1 cellular context compared by ENCODE assay signal in the genomic region with DNA sequence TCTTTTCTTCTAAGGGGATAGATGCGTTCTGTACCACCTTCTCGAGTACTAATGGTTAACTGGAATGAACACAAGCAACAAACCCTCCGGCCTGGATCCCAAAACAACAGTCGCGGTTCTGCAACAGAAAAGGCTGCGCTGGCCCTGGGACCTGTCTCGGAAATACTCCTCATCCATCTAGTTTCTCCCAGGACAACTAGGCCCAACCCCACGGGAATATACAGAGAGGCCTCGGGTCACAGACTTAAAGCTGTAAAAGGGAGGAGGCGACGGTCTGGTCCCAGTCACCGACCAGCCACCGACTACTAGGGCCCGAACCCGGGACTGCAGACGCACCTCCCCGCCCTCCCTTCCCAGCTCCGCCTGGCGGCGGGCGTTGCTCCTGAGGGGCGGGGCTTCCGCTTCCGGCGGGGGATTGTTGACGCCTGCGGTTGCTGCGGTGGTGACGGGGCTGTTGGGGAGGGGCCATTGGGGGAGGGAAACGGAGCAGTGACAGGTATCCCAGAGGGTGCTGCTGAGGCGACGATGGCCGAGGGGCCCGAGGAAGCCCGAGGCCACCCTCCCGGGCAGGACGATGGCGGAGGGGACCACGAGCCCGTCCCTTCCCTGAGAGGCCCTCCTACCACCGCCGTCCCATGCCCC.
TF ChIP-seq lines count a peak whose summit lies in the region.

A gene with protein sequence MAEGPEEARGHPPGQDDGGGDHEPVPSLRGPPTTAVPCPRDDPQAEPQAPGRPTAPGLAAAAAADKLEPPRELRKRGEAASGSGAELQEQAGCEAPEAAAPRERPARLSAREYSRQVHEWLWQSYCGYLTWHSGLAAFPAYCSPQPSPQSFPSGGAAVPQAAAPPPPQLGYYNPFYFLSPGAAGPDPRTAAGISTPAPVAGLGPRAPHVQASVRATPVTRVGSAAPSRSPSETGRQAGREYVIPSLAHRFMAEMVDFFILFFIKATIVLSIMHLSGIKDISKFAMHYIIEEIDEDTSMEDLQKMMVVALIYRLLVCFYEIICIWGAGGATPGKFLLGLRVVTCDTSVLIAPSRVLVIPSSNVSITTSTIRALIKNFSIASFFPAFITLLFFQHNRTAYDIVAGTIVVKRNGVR (plus strand): TSS at position 418 of the 642 bp plus-strand sequence. CDS start 108 bp downstream, at position 526.

TF ChIP-seq in HepG2, 621 proteins besides CTCF, POLR2A, EP300 and RAD21 (continued from another document and continues in another):
- TF ChIP-seq, protein P1, sequence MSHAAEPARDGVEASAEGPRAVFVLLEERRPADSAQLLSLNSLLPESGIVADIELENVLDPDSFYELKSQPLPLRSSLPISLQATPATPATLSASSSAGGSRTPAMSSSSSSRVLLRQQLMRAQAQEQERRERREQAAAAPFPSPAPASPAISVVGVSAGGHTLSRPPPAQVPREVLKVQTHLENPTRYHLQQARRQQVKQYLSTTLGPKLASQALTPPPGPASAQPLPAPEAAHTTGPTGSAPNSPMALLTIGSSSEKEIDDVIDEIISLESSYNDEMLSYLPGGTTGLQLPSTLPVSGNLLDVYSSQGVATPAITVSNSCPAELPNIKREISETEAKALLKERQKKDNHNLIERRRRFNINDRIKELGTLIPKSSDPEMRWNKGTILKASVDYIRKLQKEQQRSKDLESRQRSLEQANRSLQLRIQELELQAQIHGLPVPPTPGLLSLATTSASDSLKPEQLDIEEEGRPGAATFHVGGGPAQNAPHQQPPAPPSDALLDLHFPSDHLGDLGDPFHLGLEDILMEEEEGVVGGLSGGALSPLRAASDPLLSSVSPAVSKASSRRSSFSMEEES (CRISPR knock-in tag; IDR thresholded peaks at IDR 0.05), result peak; percentile 32; the same call in 1 of the 2 replicates
- TF ChIP-seq, protein P2, sequence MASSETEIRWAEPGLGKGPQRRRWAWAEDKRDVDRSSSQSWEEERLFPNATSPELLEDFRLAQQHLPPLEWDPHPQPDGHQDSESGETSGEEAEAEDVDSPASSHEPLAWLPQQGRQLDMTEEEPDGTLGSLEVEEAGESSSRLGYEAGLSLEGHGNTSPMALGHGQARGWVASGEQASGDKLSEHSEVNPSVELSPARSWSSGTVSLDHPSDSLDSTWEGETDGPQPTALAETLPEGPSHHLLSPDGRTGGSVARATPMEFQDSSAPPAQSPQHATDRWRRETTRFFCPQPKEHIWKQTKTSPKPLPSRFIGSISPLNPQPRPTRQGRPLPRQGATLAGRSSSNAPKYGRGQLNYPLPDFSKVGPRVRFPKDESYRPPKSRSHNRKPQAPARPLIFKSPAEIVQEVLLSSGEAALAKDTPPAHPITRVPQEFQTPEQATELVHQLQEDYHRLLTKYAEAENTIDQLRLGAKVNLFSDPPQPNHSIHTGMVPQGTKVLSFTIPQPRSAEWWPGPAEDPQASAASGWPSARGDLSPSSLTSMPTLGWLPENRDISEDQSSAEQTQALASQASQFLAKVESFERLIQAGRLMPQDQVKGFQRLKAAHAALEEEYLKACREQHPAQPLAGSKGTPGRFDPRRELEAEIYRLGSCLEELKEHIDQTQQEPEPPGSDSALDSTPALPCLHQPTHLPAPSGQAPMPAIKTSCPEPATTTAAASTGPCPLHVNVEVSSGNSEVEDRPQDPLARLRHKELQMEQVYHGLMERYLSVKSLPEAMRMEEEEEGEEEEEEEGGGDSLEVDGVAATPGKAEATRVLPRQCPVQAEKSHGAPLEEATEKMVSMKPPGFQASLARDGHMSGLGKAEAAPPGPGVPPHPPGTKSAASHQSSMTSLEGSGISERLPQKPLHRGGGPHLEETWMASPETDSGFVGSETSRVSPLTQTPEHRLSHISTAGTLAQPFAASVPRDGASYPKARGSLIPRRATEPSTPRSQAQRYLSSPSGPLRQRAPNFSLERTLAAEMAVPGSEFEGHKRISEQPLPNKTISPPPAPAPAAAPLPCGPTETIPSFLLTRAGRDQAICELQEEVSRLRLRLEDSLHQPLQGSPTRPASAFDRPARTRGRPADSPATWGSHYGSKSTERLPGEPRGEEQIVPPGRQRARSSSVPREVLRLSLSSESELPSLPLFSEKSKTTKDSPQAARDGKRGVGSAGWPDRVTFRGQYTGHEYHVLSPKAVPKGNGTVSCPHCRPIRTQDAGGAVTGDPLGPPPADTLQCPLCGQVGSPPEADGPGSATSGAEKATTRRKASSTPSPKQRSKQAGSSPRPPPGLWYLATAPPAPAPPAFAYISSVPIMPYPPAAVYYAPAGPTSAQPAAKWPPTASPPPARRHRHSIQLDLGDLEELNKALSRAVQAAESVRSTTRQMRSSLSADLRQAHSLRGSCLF (CRISPR knock-in tag; IDR thresholded peaks at IDR 0.05; ENCODE audit: borderline replicate concordance), result no peak
- peak; percentile 91 for TF ChIP-seq POGZ (CRISPR knock-in tag; IDR thresholded peaks at IDR 0.05)
- no peak for TF ChIP-seq ZNF644 (CRISPR knock-in tag; IDR thresholded peaks at IDR 0.05; ENCODE audit: low read depth)
- no peak for TF ChIP-seq PHB2 (IDR thresholded peaks at IDR 0.05; ENCODE audit: partially characterized antibody)
- TF ChIP-seq ZFYVE20 (CRISPR knock-in tag; IDR thresholded peaks at IDR 0.05; ENCODE audit: borderline replicate concordance, low read depth), result no peak
- TF ChIP-seq ZNF350 (CRISPR knock-in tag; IDR thresholded peaks at IDR 0.05; ENCODE audit: borderline replicate concordance, low read depth), result peak; percentile 88
- peak; percentile 75 for TF ChIP-seq PHF8 (CRISPR knock-in tag; IDR thresholded peaks at IDR 0.05)
- peak; percentile 93 for TF ChIP-seq ZMYM4 (CRISPR knock-in tag; IDR thresholded peaks at IDR 0.05)
- TF ChIP-seq CAMTA2 (CRISPR knock-in tag; IDR thresholded peaks at IDR 0.05; ENCODE audit: borderline replicate concordance), result peak; percentile 71; the same call in 1 of the 2 replicates
- TF ChIP-seq JUNB (CRISPR knock-in tag; IDR thresholded peaks at IDR 0.05; ENCODE audit: borderline replicate concordance), result no peak
- TF ChIP-seq, protein P3, sequence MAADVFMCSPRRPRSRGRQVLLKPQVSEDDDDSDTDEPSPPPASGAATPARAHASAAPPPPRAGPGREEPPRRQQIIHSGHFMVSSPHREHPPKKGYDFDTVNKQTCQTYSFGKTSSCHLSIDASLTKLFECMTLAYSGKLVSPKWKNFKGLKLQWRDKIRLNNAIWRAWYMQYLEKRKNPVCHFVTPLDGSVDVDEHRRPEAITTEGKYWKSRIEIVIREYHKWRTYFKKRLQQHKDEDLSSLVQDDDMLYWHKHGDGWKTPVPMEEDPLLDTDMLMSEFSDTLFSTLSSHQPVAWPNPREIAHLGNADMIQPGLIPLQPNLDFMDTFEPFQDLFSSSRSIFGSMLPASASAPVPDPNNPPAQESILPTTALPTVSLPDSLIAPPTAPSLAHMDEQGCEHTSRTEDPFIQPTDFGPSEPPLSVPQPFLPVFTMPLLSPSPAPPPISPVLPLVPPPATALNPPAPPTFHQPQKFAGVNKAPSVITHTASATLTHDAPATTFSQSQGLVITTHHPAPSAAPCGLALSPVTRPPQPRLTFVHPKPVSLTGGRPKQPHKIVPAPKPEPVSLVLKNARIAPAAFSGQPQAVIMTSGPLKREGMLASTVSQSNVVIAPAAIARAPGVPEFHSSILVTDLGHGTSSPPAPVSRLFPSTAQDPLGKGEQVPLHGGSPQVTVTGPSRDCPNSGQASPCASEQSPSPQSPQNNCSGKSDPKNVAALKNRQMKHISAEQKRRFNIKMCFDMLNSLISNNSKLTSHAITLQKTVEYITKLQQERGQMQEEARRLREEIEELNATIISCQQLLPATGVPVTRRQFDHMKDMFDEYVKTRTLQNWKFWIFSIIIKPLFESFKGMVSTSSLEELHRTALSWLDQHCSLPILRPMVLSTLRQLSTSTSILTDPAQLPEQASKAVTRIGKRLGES (CRISPR knock-in tag; IDR thresholded peaks at IDR 0.05; ENCODE audit: borderline replicate concordance), result no peak; the same call in 1 of the 2 replicates
- peak; percentile 95 for TF ChIP-seq CBFB (CRISPR knock-in tag; IDR thresholded peaks at IDR 0.05)
- TF ChIP-seq TMF1 (CRISPR knock-in tag; IDR thresholded peaks at IDR 0.05; ENCODE audit: low read depth), result no peak
- peak; percentile 97 for TF ChIP-seq TAF15 (IDR thresholded peaks at IDR 0.05; ENCODE audit: low read depth, low read length, poor library complexity, severe bottlenecking)
- TF ChIP-seq HDAC2 (CRISPR knock-in tag; IDR thresholded peaks at IDR 0.05), result peak; percentile 80
- TF ChIP-seq, protein P4, sequence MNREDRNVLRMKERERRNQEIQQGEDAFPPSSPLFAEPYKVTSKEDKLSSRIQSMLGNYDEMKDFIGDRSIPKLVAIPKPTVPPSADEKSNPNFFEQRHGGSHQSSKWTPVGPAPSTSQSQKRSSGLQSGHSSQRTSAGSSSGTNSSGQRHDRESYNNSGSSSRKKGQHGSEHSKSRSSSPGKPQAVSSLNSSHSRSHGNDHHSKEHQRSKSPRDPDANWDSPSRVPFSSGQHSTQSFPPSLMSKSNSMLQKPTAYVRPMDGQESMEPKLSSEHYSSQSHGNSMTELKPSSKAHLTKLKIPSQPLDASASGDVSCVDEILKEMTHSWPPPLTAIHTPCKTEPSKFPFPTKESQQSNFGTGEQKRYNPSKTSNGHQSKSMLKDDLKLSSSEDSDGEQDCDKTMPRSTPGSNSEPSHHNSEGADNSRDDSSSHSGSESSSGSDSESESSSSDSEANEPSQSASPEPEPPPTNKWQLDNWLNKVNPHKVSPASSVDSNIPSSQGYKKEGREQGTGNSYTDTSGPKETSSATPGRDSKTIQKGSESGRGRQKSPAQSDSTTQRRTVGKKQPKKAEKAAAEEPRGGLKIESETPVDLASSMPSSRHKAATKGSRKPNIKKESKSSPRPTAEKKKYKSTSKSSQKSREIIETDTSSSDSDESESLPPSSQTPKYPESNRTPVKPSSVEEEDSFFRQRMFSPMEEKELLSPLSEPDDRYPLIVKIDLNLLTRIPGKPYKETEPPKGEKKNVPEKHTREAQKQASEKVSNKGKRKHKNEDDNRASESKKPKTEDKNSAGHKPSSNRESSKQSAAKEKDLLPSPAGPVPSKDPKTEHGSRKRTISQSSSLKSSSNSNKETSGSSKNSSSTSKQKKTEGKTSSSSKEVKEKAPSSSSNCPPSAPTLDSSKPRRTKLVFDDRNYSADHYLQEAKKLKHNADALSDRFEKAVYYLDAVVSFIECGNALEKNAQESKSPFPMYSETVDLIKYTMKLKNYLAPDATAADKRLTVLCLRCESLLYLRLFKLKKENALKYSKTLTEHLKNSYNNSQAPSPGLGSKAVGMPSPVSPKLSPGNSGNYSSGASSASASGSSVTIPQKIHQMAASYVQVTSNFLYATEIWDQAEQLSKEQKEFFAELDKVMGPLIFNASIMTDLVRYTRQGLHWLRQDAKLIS (CRISPR knock-in tag; IDR thresholded peaks at IDR 0.05), result no peak
- TF ChIP-seq, protein P5, sequence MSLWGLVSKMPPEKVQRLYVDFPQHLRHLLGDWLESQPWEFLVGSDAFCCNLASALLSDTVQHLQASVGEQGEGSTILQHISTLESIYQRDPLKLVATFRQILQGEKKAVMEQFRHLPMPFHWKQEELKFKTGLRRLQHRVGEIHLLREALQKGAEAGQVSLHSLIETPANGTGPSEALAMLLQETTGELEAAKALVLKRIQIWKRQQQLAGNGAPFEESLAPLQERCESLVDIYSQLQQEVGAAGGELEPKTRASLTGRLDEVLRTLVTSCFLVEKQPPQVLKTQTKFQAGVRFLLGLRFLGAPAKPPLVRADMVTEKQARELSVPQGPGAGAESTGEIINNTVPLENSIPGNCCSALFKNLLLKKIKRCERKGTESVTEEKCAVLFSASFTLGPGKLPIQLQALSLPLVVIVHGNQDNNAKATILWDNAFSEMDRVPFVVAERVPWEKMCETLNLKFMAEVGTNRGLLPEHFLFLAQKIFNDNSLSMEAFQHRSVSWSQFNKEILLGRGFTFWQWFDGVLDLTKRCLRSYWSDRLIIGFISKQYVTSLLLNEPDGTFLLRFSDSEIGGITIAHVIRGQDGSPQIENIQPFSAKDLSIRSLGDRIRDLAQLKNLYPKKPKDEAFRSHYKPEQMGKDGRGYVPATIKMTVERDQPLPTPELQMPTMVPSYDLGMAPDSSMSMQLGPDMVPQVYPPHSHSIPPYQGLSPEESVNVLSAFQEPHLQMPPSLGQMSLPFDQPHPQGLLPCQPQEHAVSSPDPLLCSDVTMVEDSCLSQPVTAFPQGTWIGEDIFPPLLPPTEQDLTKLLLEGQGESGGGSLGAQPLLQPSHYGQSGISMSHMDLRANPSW (CRISPR knock-in tag; IDR thresholded peaks at IDR 0.05; ENCODE audit: borderline replicate concordance), result no peak
- TF ChIP-seq, protein P6, sequence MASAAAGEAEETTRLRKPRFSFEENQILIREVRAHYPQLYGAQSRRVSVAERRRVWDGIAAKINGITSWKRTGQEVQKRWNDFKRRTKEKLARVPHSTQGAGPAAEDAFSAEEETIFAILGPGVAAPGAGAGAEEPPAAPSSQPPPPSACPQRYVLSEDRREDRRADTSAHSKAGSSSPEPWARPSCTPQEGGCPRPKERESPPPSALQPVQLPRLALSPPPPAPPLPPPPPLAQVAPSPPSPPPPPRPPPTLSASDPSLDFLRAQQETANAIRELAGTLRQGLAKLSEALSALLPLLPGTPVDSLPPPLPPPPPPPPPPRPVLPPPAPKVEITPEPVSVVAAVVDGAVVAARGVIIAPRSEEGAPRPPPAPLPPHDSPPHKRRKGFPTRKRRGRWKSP (CRISPR knock-in tag; IDR thresholded peaks at IDR 0.05), result 0 out of 2 replicates have a peak, but pooled peaks have one; percentile 14
- TF ChIP-seq PITX1 (CRISPR knock-in tag; IDR thresholded peaks at IDR 0.05), result peak; percentile 52; the same call in 1 of the 2 replicates
- TF ChIP-seq, protein P7, sequence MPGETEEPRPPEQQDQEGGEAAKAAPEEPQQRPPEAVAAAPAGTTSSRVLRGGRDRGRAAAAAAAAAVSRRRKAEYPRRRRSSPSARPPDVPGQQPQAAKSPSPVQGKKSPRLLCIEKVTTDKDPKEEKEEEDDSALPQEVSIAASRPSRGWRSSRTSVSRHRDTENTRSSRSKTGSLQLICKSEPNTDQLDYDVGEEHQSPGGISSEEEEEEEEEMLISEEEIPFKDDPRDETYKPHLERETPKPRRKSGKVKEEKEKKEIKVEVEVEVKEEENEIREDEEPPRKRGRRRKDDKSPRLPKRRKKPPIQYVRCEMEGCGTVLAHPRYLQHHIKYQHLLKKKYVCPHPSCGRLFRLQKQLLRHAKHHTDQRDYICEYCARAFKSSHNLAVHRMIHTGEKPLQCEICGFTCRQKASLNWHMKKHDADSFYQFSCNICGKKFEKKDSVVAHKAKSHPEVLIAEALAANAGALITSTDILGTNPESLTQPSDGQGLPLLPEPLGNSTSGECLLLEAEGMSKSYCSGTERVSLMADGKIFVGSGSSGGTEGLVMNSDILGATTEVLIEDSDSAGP (CRISPR knock-in tag; IDR thresholded peaks at IDR 0.05; ENCODE audit: borderline replicate concordance), result peak; percentile 38; the same call in 1 of the 2 replicates
- no peak for TF ChIP-seq ZNF773 (CRISPR knock-in tag; IDR thresholded peaks at IDR 0.05; ENCODE audit: borderline replicate concordance)
